Comparison of ENCODE assay signal across 15 cellular contexts in the genomic region with DNA sequence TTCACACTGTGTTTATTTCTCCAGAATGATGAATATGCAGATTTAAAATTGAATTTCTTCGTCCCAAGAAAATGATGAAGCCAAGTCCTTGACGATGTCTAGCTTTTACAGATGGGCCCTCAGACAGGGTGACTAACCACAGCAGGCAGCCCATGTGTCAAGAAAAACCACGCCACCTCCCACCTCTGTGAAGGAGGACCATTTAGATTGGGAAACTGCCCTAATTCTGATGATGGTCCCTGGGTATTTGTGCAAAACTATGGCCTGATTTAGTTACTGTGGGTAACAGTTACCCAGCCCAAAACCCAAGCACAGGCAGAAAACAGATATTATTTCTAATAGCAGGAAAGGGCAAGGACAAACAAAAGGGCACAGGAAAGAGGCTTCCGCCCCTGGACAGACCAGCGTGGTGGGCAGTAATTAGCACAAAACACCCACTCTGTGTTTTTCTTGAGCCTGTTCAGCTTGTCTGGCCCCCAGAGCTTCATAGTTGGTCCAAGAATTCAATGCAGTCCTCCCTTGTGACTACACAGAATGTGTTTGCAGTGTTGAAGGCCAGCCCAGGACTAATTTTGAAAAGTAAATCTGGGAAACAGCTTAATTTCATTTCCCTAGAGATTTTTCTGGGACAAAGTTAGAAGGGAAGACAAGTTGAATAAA. TPM values are rescaled to one million over a fixed set of nuclear protein-coding genes. Genes with fewer than 3 reads are reported as not detected.
DNase-seq lines count a peak whose midpoint lies in the region; ATAC-seq and TF ChIP-seq lines count a peak whose summit lies in the region.
"Had no signal": no experiment of that assay in that cellular context is flagged by ENCODE, and none has a peak within 500 bp of the region (broad histone marks: within the 10 kb centered on the region; RNA-seq: fewer than 3 reads in every experiment).

No MANE protein-coding gene starts in this region.

- H3K4me1 ChIP-seq in ACC112 (ENCODE audit: control insufficient read depth, insufficient read depth, low read length, unreplicated experiment) (peaks cover 10% of the 10 kb centered on the region), gastrocnemius medialis (peaks cover 0 to 22% of the 10 kb centered on the region in 2 donors)
- H3K4me1 ChIP-seq: A549, parathyroid adenoma had no signal

- no peak for TF ChIP-seq POLR2A in gastrocnemius medialis (IDR thresholded peaks at IDR 0.05)

- peak; percentile 15 for DNase-seq in amniotic epithelial cell (ENCODE audit: low read depth)
- peak; percentile 47 for DNase-seq in left cardiac atrium
- DNase-seq in gastrocnemius medialis: peak; percentile 31
- no peak for DNase-seq in omental fat pad (ENCODE audit: low spot score)
- DNase-seq in activated naive CD4-positive, alpha-beta T cell treated with anti-CD3 and anti-CD28 coated beads, Interleukin-2, amount 50 U/mL, for 16 hours: no peak
- DNase-seq: activated CD8-positive, alpha-beta memory T cell treated with anti-CD3 and anti-CD28 coated beads, Interleukin-2, amount 50 U/mL, for 48 hours; activated naive CD4-positive, alpha-beta T cell treated with anti-CD3 and anti-CD28 coated beads for 36 hours; NCI-H1417 had no signal

- H3K27ac ChIP-seq in ACC112 (ENCODE audit: low read depth, low read length) (peak overlapping the region; percentile 21; the same call in 1 of the 2 replicates), gastrocnemius medialis (peak overlapping the region; percentile 11 to 65 (median 34))
- H3K27ac ChIP-seq: A549 had no signal

- H2AFZ ChIP-seq in ACC112 (ENCODE audit: low read length, unreplicated experiment): no peak overlapping the region
- H2AFZ ChIP-seq: parathyroid adenoma had no signal

- H3K79me2 ChIP-seq in ACC112 (ENCODE audit: control insufficient read depth, insufficient read depth, low read length, unreplicated experiment): no peaks in the 10 kb centered on the region
- H3K79me2 ChIP-seq: parathyroid adenoma had no signal

- H3K4me3 ChIP-seq in ACC112 (ENCODE audit: low read depth, low read length): no peak overlapping the region
- H3K4me3 ChIP-seq in gastrocnemius medialis: no peak overlapping the region
- H3K4me3 ChIP-seq: A549, K562 had no signal

- peak; percentile 87 to 92 for ATAC-seq in left cardiac atrium
- ATAC-seq in gastrocnemius medialis: peak; percentile 53 to 73
- ATAC-seq in GM18519 (IDR thresholded peaks at IDR 0.05; ENCODE audit: low FRiP score, unreplicated experiment): no peak
- ATAC-seq in HG03139 (IDR thresholded peaks at IDR 0.05; ENCODE audit: unreplicated experiment): no peak
- no peak for ATAC-seq in omental fat pad (ENCODE audit: low FRiP score)
- ATAC-seq: A549; activated CD4-positive, CD25-positive, alpha-beta regulatory T cell treated with anti-CD3 and anti-CD28 coated beads, Interleukin-2, amount 50 U/mL, for 24 hours had no signal

- in situ Hi-C loops in gastrocnemius medialis (cut with MboI; ENCODE audit: low sequenced_read_pairs in 4 of 4): loop anchor here in 3 of 4 donors (25.0 kb wide), 2 partner anchors 142 to 683 kb away; no protein-coding TSS in a partner anchor

- intact Hi-C loops in left cardiac atrium (cut with DNase I): no loop called here
- intact Hi-C loops in gastrocnemius medialis (cut with DNase I; ENCODE audit: low total_unique reads): no loop called here

- H3K9me3 ChIP-seq in gastrocnemius medialis: no peaks in the 10 kb centered on the region
- H3K9me3 ChIP-seq: A549 had no signal

- TF ChIP-seq CTCF in gastrocnemius medialis (IDR thresholded peaks at IDR 0.05 in 4 of 5, conservative IDR thresholded peaks at IDR 0.05 in 1 of 5): no peak
- no peak for TF ChIP-seq CTCF in omental fat pad (IDR thresholded peaks at IDR 0.05)

- H3K27me3 ChIP-seq in ACC112 (ENCODE audit: insufficient read depth, low read length) (no peaks in the 10 kb centered on the region), gastrocnemius medialis (no peaks in the 10 kb centered on the region)

- H3K36me3 ChIP-seq in ACC112 (ENCODE audit: insufficient read depth, low read length): no peaks in the 10 kb centered on the region
- H3K36me3 ChIP-seq in gastrocnemius medialis: no peaks in the 10 kb centered on the region

RNA-seq across cellular contexts. Expression of a gene that starts 49.3 kb away (rescaled TPM):
- total RNA-seq in left cardiac atrium (10 to 100 TPM; 43.2 to 50.6 TPM), gastrocnemius medialis (10 to 100 TPM; 29.6 to 47.3 (median 35.8) TPM), omental fat pad (10 to 100 TPM; 42.0 to 52.9 (median 49.0) TPM)

Comparison
In these comparisons a context has a peak if more than half of its experiments do, and no peak if none do; other contexts are left out.
1. DNase-seq: peak in amniotic epithelial cell (single experiment), left cardiac atrium (single experiment) and gastrocnemius medialis (2 of 2); none in omental fat pad (single experiment) and activated naive CD4-positive, alpha-beta T cell treated with anti-CD3 and anti-CD28 coated beads, Interleukin-2, amount 50 U/mL, for 16 hours (single experiment).
2. ATAC-seq: peak in left cardiac atrium (2 of 2) and gastrocnemius medialis (2 of 2); none in GM18519 (single experiment), HG03139 (single experiment) and omental fat pad (single experiment).